In genomic region chr2:44267269-44268258, GRCh38 we compare ENCODE assay signal across 11 cellular contexts. TPM values are rescaled to one million over a fixed set of nuclear protein-coding genes. Genes with fewer than 3 reads are reported as not detected.
DNase-seq lines count a peak whose midpoint lies in the region; ATAC-seq and TF ChIP-seq lines count a peak whose summit lies in the region.
"Had no signal": no experiment of that assay in that cellular context is flagged by ENCODE, and none has a peak within 500 bp of the region (broad histone marks: within the 10 kb centered on the region; RNA-seq: fewer than 3 reads in every experiment).

No MANE protein-coding gene starts in this region.

- H3K4me3 Mint-ChIP-seq in Calu3 (ENCODE audit: low read depth, unreplicated experiment): no peak overlapping the region
- no peak overlapping the region for H3K4me3 Mint-ChIP-seq in naive thymus-derived CD4-positive, alpha-beta T cell

- H3K27me3 Mint-ChIP-seq in Calu3 (ENCODE audit: unreplicated experiment): no peaks in the 10 kb centered on the region
- H3K27me3 Mint-ChIP-seq in naive thymus-derived CD4-positive, alpha-beta T cell: peaks cover 0 to 14% (median 0%) of the 10 kb centered on the region in 5 donors

- no peaks in the 10 kb centered on the region for H3K36me3 ChIP-seq in naive thymus-derived CD4-positive, alpha-beta T cell (ENCODE audit: control insufficient read depth in 2 of 3, insufficient read depth in 3 of 3, low read length in 3 of 3)

- peak overlapping the region; percentile 41 for H3K27ac Mint-ChIP-seq in Calu3 (ENCODE audit: unreplicated experiment)
- no peak overlapping the region for H3K27ac Mint-ChIP-seq in naive thymus-derived CD4-positive, alpha-beta T cell

- POLR2A ChIA-PET in naive thymus-derived CD4-positive, alpha-beta T cell (lab: Charles Lee): no interaction called here

- DNase-seq in Calu3 (no peak), astrocyte of the cerebellum (ENCODE audit: low read depth) (peak; percentile 20), left ventricle myocardium superior (no peak), retina (peak; percentile 4), COR-L47 (lab: John Stamatoyannopoulos, UW) (no peak), NCI-H128 (lab: John Stamatoyannopoulos, UW; ENCODE audit: unreplicated experiment) (no peak)
- no peak for DNase-seq in naive thymus-derived CD4-positive, alpha-beta T cell
- DNase-seq: activated naive CD4-positive, alpha-beta T cell treated with anti-CD3 and anti-CD28 coated beads, Interleukin-2, amount 50 U/mL, for 16 hours; NCI-H146; RPMI8226 had no signal

- intact Hi-C loops in Calu3 (cut with micrococcal nuclease; ENCODE audit: unreplicated experiment): loop anchor here (2.0 kb wide), 1 partner anchor 23 kb away; no protein-coding TSS in a partner anchor
- intact Hi-C loops in left ventricle myocardium superior (cut with micrococcal nuclease): no loop called here
- intact Hi-C loops in naive thymus-derived CD4-positive, alpha-beta T cell (cut with micrococcal nuclease): no loop called here

- H3K27ac ChIP-seq in naive thymus-derived CD4-positive, alpha-beta T cell (ENCODE audit: low read depth, low read length): no peak overlapping the region

- no peaks in the 10 kb centered on the region for H3K36me3 Mint-ChIP-seq in Calu3 (ENCODE audit: insufficient read depth, unreplicated experiment)
- peaks cover 0 to 3% (median 0%) of the 10 kb centered on the region in 5 donors for H3K36me3 Mint-ChIP-seq in naive thymus-derived CD4-positive, alpha-beta T cell

- no peak for TF ChIP-seq CTCF in Calu3 (IDR thresholded peaks at IDR 0.05; ENCODE audit: unreplicated experiment)
- no peak for TF ChIP-seq CTCF in astrocyte of the cerebellum (IDR thresholded peaks at IDR 0.05; ENCODE audit: low read depth, low read length, missing control alignments)

- peaks cover 46% of the 10 kb centered on the region for H3K4me1 Mint-ChIP-seq in Calu3 (ENCODE audit: low read depth, unreplicated experiment)
- H3K4me1 Mint-ChIP-seq in naive thymus-derived CD4-positive, alpha-beta T cell: no peaks in the 10 kb centered on the region

- CTCF ChIA-PET in Calu3 (lab: Charles Lee): interaction anchor here (0.6 to 2.5 kb wide), 7 partner anchors 19 to 176 kb away, joined by 3 to 17 read pairs (median 4); no protein-coding TSS in a partner anchor
- CTCF ChIA-PET in naive thymus-derived CD4-positive, alpha-beta T cell (lab: Charles Lee): no interaction called here

- ATAC-seq in left ventricle myocardium superior (peak; percentile 92), GM21737 (IDR thresholded peaks at IDR 0.05; ENCODE audit: unreplicated experiment) (no peak)
- ATAC-seq in naive thymus-derived CD4-positive, alpha-beta T cell: no peak

- H3K4me3 ChIP-seq in astrocyte of the cerebellum (ENCODE audit: low read depth, low read length): no peak overlapping the region
- no peak overlapping the region for H3K4me3 ChIP-seq in naive thymus-derived CD4-positive, alpha-beta T cell (ENCODE audit: low read length)

- H3K27me3 ChIP-seq in naive thymus-derived CD4-positive, alpha-beta T cell (ENCODE audit: control insufficient read depth in 2 of 2, insufficient read depth in 2 of 2, low read length in 2 of 2): no peaks in the 10 kb centered on the region

- in situ Hi-C loops in astrocyte of the cerebellum (cut with HindIII; ENCODE audit: low sequenced_read_pairs): no loop called here

- no peaks in the 10 kb centered on the region for H3K4me1 ChIP-seq in naive thymus-derived CD4-positive, alpha-beta T cell (ENCODE audit: control insufficient read depth in 2 of 2, insufficient read depth in 2 of 2, low read length in 2 of 2)

- BruUV-seq in Calu3 (replicated peaks; lab: Mats Ljungman, UMichigan): no TSS peak

- H3K9me3 ChIP-seq in naive thymus-derived CD4-positive, alpha-beta T cell (ENCODE audit: control insufficient read depth in 2 of 3, low read length in 3 of 3): no peaks in the 10 kb centered on the region

- H3K9me3 Mint-ChIP-seq in Calu3 (ENCODE audit: low read depth, unreplicated experiment): peaks cover 6% of the 10 kb centered on the region
- H3K9me3 Mint-ChIP-seq in naive thymus-derived CD4-positive, alpha-beta T cell: peaks cover 0 to 5% (median 0%) of the 10 kb centered on the region in 11 donors

RNA-seq across cellular contexts. Expression of gene SLC3A1, which starts 7.7 kb away (rescaled TPM):
- total RNA-seq in Calu3 (2022): 7.5 and 10.5 TPM in 2 replicates
- not detected for total RNA-seq in left ventricle myocardium superior
- total RNA-seq in naive thymus-derived CD4-positive, alpha-beta T cell: 1 to 10 TPM in 2 of 5 experiments, under 1 TPM in 2, not detected in 1; 0.32 to 1.2 (median 0.78) TPM
- polyA plus RNA-seq in naive thymus-derived CD4-positive, alpha-beta T cell: under 1 TPM; 0.28 to 0.95 TPM

Comparison
In these comparisons a context has a peak if more than half of its experiments do, and no peak if none do; other contexts are left out.
1. DNase-seq: peak in astrocyte of the cerebellum (single experiment) and retina (single experiment); none in Calu3 (single experiment), left ventricle myocardium superior (single experiment), COR-L47 (single experiment), naive thymus-derived CD4-positive, alpha-beta T cell (0 of 9) and NCI-H128 (single experiment).